In genomic region chr3:71862374-71863145, GRCh38 we compare ENCODE assay signal across 13 cellular contexts.
"Had no signal": no experiment of that assay in that cellular context is flagged by ENCODE, and none has a peak within 500 bp of the region (broad histone marks: within the 10 kb centered on the region; RNA-seq: fewer than 3 reads in every experiment).

No MANE protein-coding gene starts in this region.

- H3K9me3 ChIP-seq: psoas muscle, right lobe of liver had no signal

- H3K4me3 ChIP-seq: dorsolateral prefrontal cortex, gastrocnemius medialis, heart right ventricle, lung, psoas muscle, right lobe of liver had no signal

- DNase-seq: activated CD4-positive, alpha-beta T cell treated with anti-CD3 and anti-CD28 coated beads for 1 hour; activated CD4-positive, alpha-beta T cell treated with anti-CD3 and anti-CD28 coated beads, Interleukin-2, amount 50 U/mL, for 4 hours; activated naive CD4-positive, alpha-beta T cell treated with Interleukin-2 at 50 U/mL for 16 hours; activated naive CD8-positive, alpha-beta T cell treated with anti-CD3 and anti-CD28 coated beads, Interleukin-2, amount 50 U/mL, for 24 hours; activated T-cell treated with anti-CD3 and anti-CD28 coated beads for 4 hours; dorsolateral prefrontal cortex; endodermal cell; gastrocnemius medialis; heart right ventricle; psoas muscle; right lobe of liver; T-cell had no signal

- H3K27me3 ChIP-seq: right lobe of liver had no signal

- H3K36me3 ChIP-seq: gastrocnemius medialis, heart right ventricle, right lobe of liver had no signal

- ATAC-seq: activated naive CD8-positive, alpha-beta T cell treated with anti-CD3 and anti-CD28 coated beads, Interleukin-2, amount 50 U/mL, for 24 hours; gastrocnemius medialis; heart right ventricle; psoas muscle; right lobe of liver; T-cell had no signal

- H3K27ac ChIP-seq: dorsolateral prefrontal cortex, gastrocnemius medialis, heart right ventricle, psoas muscle, right lobe of liver had no signal

- H3K4me1 ChIP-seq: gastrocnemius medialis, psoas muscle, right lobe of liver had no signal
